9 cellular contexts compared by ENCODE assay signal in the genomic region with DNA sequence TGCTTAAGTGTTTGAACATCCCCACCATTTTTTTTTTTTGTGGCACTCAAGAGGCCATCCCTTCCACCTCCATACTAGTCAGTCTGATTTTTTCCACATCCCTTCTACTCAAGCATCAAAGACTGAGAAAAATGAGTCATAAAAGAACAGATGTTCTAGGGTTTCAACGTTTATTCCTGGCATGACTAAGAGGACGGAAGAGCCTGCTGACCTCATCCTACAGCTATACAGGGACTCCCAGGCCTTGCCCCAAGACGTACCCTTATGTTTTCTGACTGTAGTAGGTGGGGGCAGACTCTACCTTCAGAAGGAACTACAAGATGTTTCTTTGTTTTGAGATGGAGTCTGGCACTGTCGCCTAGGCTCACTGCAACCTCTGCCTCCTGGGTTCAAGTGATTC. TPM values are rescaled to one million over a fixed set of nuclear protein-coding genes. Genes with fewer than 3 reads are reported as not detected.
DNase-seq lines count a peak whose midpoint lies in the region; ATAC-seq lines count a peak whose summit lies in the region.
"Had no signal": no experiment of that assay in that cellular context is flagged by ENCODE, and none has a peak within 500 bp of the region (broad histone marks: within the 10 kb centered on the region; RNA-seq: fewer than 3 reads in every experiment).

No MANE protein-coding gene starts in this region.

- DNase-seq in GM03348 (ENCODE audit: low spot score): peak; percentile 93
- peak; percentile 99 for DNase-seq in HT1080 (ENCODE audit: low read depth)
- DNase-seq in trophoblast cell: peak; percentile 75 to 86
- DNase-seq in NCI-H774 (lab: John Stamatoyannopoulos, UW): no peak
- DNase-seq in activated effector memory CD4-positive, alpha-beta T cell treated with Interleukin-2 at 50 U/mL for 16 hours: no peak
- DNase-seq in NK-92 (lab: John Stamatoyannopoulos, UW; ENCODE audit: unreplicated experiment): no peak
- DNase-seq: activated B cell treated with CpG ODN at 0.5 μM for 24 hours had no signal

- ATAC-seq in HG02973 (IDR thresholded peaks at IDR 0.05; ENCODE audit: unreplicated experiment): no peak

- H3K27me3 Mint-ChIP-seq in activated naive CD4-positive, alpha-beta T cell treated with anti-CD3 and anti-CD28 coated beads, Interleukin-2, amount 50 U/mL, for 24 hours: peaks cover 2% of the 10 kb centered on the region

- no peak overlapping the region for H3K4me2 ChIP-seq in trophoblast cell (ENCODE audit: low read length)

- H4K12ac ChIP-seq in trophoblast cell (ENCODE audit: low read depth, low read length): no peak overlapping the region

- no peak overlapping the region for H3K4me3 ChIP-seq in trophoblast cell (ENCODE audit: low read depth, low read length)

- H3K36me3 Mint-ChIP-seq in activated naive CD4-positive, alpha-beta T cell treated with anti-CD3 and anti-CD28 coated beads, Interleukin-2, amount 50 U/mL, for 24 hours: no peaks in the 10 kb centered on the region

- peaks cover 31% of the 10 kb centered on the region for H3K27me3 ChIP-seq in trophoblast cell (ENCODE audit: insufficient read depth, low read length)

- no peak overlapping the region for H3K18ac ChIP-seq in trophoblast cell (ENCODE audit: low read length)

- H3K27ac ChIP-seq in trophoblast cell (ENCODE audit: low read depth, low read length): no peak overlapping the region

- H2BK120ac ChIP-seq in trophoblast cell (ENCODE audit: insufficient read depth, low read length, poor library complexity): no peak overlapping the region

- no peak overlapping the region for H4K8ac ChIP-seq in trophoblast cell (ENCODE audit: low read depth, low read length)

- no peak overlapping the region for H3K23ac ChIP-seq in trophoblast cell (ENCODE audit: low read length)

- H3K9me3 ChIP-seq in trophoblast cell (ENCODE audit: insufficient read depth, low read depth, low read length): peaks cover 7% of the 10 kb centered on the region

- H3K4me1 ChIP-seq in trophoblast cell (ENCODE audit: control insufficient read depth in 1 of 2, insufficient read depth in 2 of 2, low read length in 2 of 2): peaks cover 9 to 27% of the 10 kb centered on the region in 2 experiments

- H3K79me2 ChIP-seq in trophoblast cell (ENCODE audit: control insufficient read depth, insufficient read depth, low read length, poor library complexity): no peaks in the 10 kb centered on the region

- no CpG with 5 or more reads among the region's 4 CpGs for WGBS in trophoblast cell (ENCODE audit: extremely low coverage, insufficient coverage, insufficient read length)

- H3K79me1 ChIP-seq in trophoblast cell (ENCODE audit: low read length): no peaks in the 10 kb centered on the region

- H4K91ac ChIP-seq in trophoblast cell (ENCODE audit: low read depth, low read length): no peak overlapping the region

- H2BK12ac ChIP-seq in trophoblast cell (ENCODE audit: low read length): no peak overlapping the region

- no peak overlapping the region for H3K14ac ChIP-seq in trophoblast cell (ENCODE audit: low read length)

- H2BK5ac ChIP-seq in trophoblast cell (ENCODE audit: low read depth, low read length, poor library complexity): no peak overlapping the region

- H3K9ac ChIP-seq in trophoblast cell (ENCODE audit: low read length): no peak overlapping the region

- H2AFZ ChIP-seq in trophoblast cell (ENCODE audit: insufficient read depth, low read length, poor library complexity): no peak overlapping the region

- H3K27ac Mint-ChIP-seq in activated naive CD4-positive, alpha-beta T cell treated with anti-CD3 and anti-CD28 coated beads, Interleukin-2, amount 50 U/mL, for 24 hours: peak overlapping the region; percentile 38
- H3K27ac Mint-ChIP-seq: activated B cell treated with CpG ODN at 0.5 μM for 24 hours had no signal

- peak overlapping the region; percentile 53 for H3K4me3 Mint-ChIP-seq in activated naive CD4-positive, alpha-beta T cell treated with anti-CD3 and anti-CD28 coated beads, Interleukin-2, amount 50 U/mL, for 24 hours
- H3K4me3 Mint-ChIP-seq: activated B cell treated with CpG ODN at 0.5 μM for 24 hours had no signal

- no peak overlapping the region for H2AK5ac ChIP-seq in trophoblast cell (ENCODE audit: low read length)

- H3K4me1 Mint-ChIP-seq in activated naive CD4-positive, alpha-beta T cell treated with anti-CD3 and anti-CD28 coated beads, Interleukin-2, amount 50 U/mL, for 24 hours: peaks cover 22% of the 10 kb centered on the region

- H3K4ac ChIP-seq in trophoblast cell (ENCODE audit: low read depth, low read length): no peak overlapping the region

- H3K36me3 ChIP-seq in trophoblast cell (ENCODE audit: control insufficient read depth in 1 of 2, insufficient read depth in 2 of 2, low read length in 2 of 2): no peaks in the 10 kb centered on the region

- H3K9me3 Mint-ChIP-seq in activated naive CD4-positive, alpha-beta T cell treated with anti-CD3 and anti-CD28 coated beads, Interleukin-2, amount 50 U/mL, for 24 hours: no peaks in the 10 kb centered on the region
- H3K9me3 Mint-ChIP-seq: activated B cell treated with CpG ODN at 0.5 μM for 24 hours had no signal

RNA-seq across cellular contexts. Expression of gene ITPKA, which starts 3.3 kb away (rescaled TPM):
- 10.9 and 15.0 TPM in 2 replicates for total RNA-seq in HT1080 (2014; rRNA removed; shearing (Covaris generic))
- 2.6 and 4.2 TPM in 2 replicates for polyA plus RNA-seq in HT1080 (2015; cell fraction: cytosol; rRNA removed)
- polyA plus RNA-seq in HT1080 (2015; cell fraction: nucleus; rRNA removed): 6.5 and 9.2 TPM in 2 replicates
- 0.57 and 0.81 TPM in 2 replicates for polyA plus RNA-seq in trophoblast cell (2013)

RNA-seq across cellular contexts. Expression of gene LTK, which starts 23.3 kb away (rescaled TPM):
- 0.03 TPM in 1 of 2 replicates, not detected in the other for total RNA-seq in HT1080 (2014; rRNA removed; shearing (Covaris generic))
- not detected in 2 replicates for polyA plus RNA-seq in HT1080 (2015; cell fraction: cytosol; rRNA removed)
- 0.11 and 0.61 TPM in 2 replicates for polyA plus RNA-seq in HT1080 (2015; cell fraction: nucleus; rRNA removed)
- polyA plus RNA-seq in trophoblast cell (2013): 0.39 and 0.47 TPM in 2 replicates

RNA-seq across cellular contexts. Expression of gene RPAP1, which starts 53.7 kb away (rescaled TPM):
- total RNA-seq in HT1080 (2014; rRNA removed; shearing (Covaris generic)): 27.4 and 33.8 TPM in 2 replicates
- 20.8 and 21.8 TPM in 2 replicates for polyA plus RNA-seq in HT1080 (2015; cell fraction: cytosol; rRNA removed)
- polyA plus RNA-seq in HT1080 (2015; cell fraction: nucleus; rRNA removed): 55.2 and 61.8 TPM in 2 replicates
- 27.4 and 28.9 TPM in 2 replicates for polyA plus RNA-seq in trophoblast cell (2013)

Comparison
In these comparisons a context has a peak if more than half of its experiments do, and no peak if none do; other contexts are left out.
1. DNase-seq: peak in GM03348 (single experiment), HT1080 (single experiment) and trophoblast cell (2 of 2); none in NCI-H774 (single experiment), activated effector memory CD4-positive, alpha-beta T cell treated with Interleukin-2 at 50 U/mL for 16 hours (single experiment) and NK-92 (single experiment).